Comparison of ENCODE assay signal across 1 cellular context in genomic region chr20:64040231-64041039, GRCh38.
TF ChIP-seq lines count a peak whose summit lies in the region.

No MANE protein-coding gene starts in this region.

TF ChIP-seq in HepG2, 621 proteins besides CTCF, POLR2A, EP300 and RAD21 (continued from another document and continues in another):
- no peak for TF ChIP-seq ZBTB40 (IDR thresholded peaks at IDR 0.05)
- TF ChIP-seq ZBTB40 (CRISPR knock-in tag; IDR thresholded peaks at IDR 0.05) = no peak
- peak; percentile 77 for TF ChIP-seq TAF15 (IDR thresholded peaks at IDR 0.05; ENCODE audit: low read depth, low read length, poor library complexity, severe bottlenecking)
- peak; percentile 97 for TF ChIP-seq AGO1 (IDR thresholded peaks at IDR 0.05; ENCODE audit: low read depth, low read length, poor library complexity, severe bottlenecking)
- TF ChIP-seq MED1 (CRISPR knock-in tag; IDR thresholded peaks at IDR 0.05) = 0 out of 2 replicates have a peak, but pooled peaks have one; percentile 19
- TF ChIP-seq GZF1 (CRISPR knock-in tag; IDR thresholded peaks at IDR 0.05) = no peak
- peak; percentile 40 for TF ChIP-seq ZFY (CRISPR knock-in tag; IDR thresholded peaks at IDR 0.05)
- TF ChIP-seq MBNL3 (CRISPR knock-in tag; conservative IDR thresholded peaks at IDR 0.05) = no peak
- TF ChIP-seq LCORL (IDR thresholded peaks at IDR 0.05) = no peak
- peak; percentile 10; the same call in 1 of the 2 replicates for TF ChIP-seq LCORL (CRISPR knock-in tag; IDR thresholded peaks at IDR 0.05)
- peak; percentile 70; the same call in 1 of the 2 replicates for TF ChIP-seq ZNF749 (CRISPR knock-in tag; IDR thresholded peaks at IDR 0.05; ENCODE audit: borderline replicate concordance)
- peak; percentile 15; the same call in 1 of the 2 replicates for TF ChIP-seq HIC2 (CRISPR knock-in tag; IDR thresholded peaks at IDR 0.05; ENCODE audit: low read depth)
- TF ChIP-seq HNRNPUL1 (IDR thresholded peaks at IDR 0.05; ENCODE audit: low read depth, low read length) = no peak
- no peak; the same call in 1 of the 2 replicates for TF ChIP-seq ZKSCAN8 (CRISPR knock-in tag; IDR thresholded peaks at IDR 0.05; ENCODE audit: borderline replicate concordance)
- no peak for TF ChIP-seq SYNCRIP (IDR thresholded peaks at IDR 0.05; ENCODE audit: insufficient read depth, low read depth, low read length)
- TF ChIP-seq ZNF414 (CRISPR knock-in tag; IDR thresholded peaks at IDR 0.05) = no peak; the same call in 1 of the 2 replicates
- peak; percentile 79; the same call in 1 of the 2 replicates for TF ChIP-seq RXRA (CRISPR knock-in tag; IDR thresholded peaks at IDR 0.05)
- 0 out of 2 replicates have a peak, but pooled peaks have one; percentile 3 for TF ChIP-seq ZFX (CRISPR knock-in tag; IDR thresholded peaks at IDR 0.05; ENCODE audit: low read depth)
- peak; percentile 25 for TF ChIP-seq ZNF781 (CRISPR knock-in tag; IDR thresholded peaks at IDR 0.05; ENCODE audit: borderline replicate concordance, not compliant biosample characterization)
- TF ChIP-seq ZNF788 (CRISPR knock-in tag; IDR thresholded peaks at IDR 0.05; ENCODE audit: borderline replicate concordance) = peak; percentile 46
- TF ChIP-seq ZMAT3 (CRISPR knock-in tag; conservative IDR thresholded peaks at IDR 0.05) = peak; percentile 23; the same call in 1 of the 2 replicates
- TF ChIP-seq ZNF552 (CRISPR knock-in tag; IDR thresholded peaks at IDR 0.05; ENCODE audit: borderline replicate concordance) = 0 out of 2 replicates have a peak, but pooled peaks have one; percentile 47
- TF ChIP-seq ZNF225 (CRISPR knock-in tag; IDR thresholded peaks at IDR 0.05) = 0 out of 2 replicates have a peak, but pooled peaks have one; percentile 9
- peak; percentile 33; the same call in 1 of the 2 replicates for TF ChIP-seq ZNF263 (CRISPR knock-in tag; IDR thresholded peaks at IDR 0.05)
- TF ChIP-seq MTA1 (CRISPR knock-in tag; IDR thresholded peaks at IDR 0.05; ENCODE audit: borderline replicate concordance) = no peak
- TF ChIP-seq NFATC3 (CRISPR knock-in tag; IDR thresholded peaks at IDR 0.05) = no peak
- 0 out of 2 replicates have a peak, but pooled peaks have one; percentile 24 for TF ChIP-seq KDM6A (CRISPR knock-in tag; IDR thresholded peaks at IDR 0.05; ENCODE audit: low read depth)
- TF ChIP-seq CENPT (CRISPR knock-in tag; IDR thresholded peaks at IDR 0.05; ENCODE audit: low read depth) = 0 out of 2 replicates have a peak, but pooled peaks have one; percentile 27
- TF ChIP-seq ZSCAN21 (CRISPR knock-in tag; IDR thresholded peaks at IDR 0.05; ENCODE audit: borderline replicate concordance) = peak; percentile 73; the same call in 1 of the 2 replicates
- 0 out of 2 replicates have a peak, but pooled peaks have one; percentile 83 for TF ChIP-seq ZNF160 (CRISPR knock-in tag; IDR thresholded peaks at IDR 0.05)
- 0 out of 2 replicates have a peak, but pooled peaks have one; percentile 5 for TF ChIP-seq ZNF430 (CRISPR knock-in tag; IDR thresholded peaks at IDR 0.05)
- no peak for TF ChIP-seq PRDM15 (CRISPR knock-in tag; IDR thresholded peaks at IDR 0.05)
- TF ChIP-seq ZNF609 (CRISPR knock-in tag; IDR thresholded peaks at IDR 0.05; ENCODE audit: borderline replicate concordance) = peak; percentile 61; the same call in 1 of the 2 replicates
- TF ChIP-seq HNF4G (IDR thresholded peaks at IDR 0.05; ENCODE audit: borderline replicate concordance, low read depth, low read length) = peak; percentile 68; the same call in 1 of the 2 replicates
- TF ChIP-seq HNF4G (CRISPR knock-in tag; IDR thresholded peaks at IDR 0.05; ENCODE audit: borderline replicate concordance, low read depth) = no peak; the same call in 1 of the 2 replicates
- peak; percentile 82 for TF ChIP-seq ESRRA (CRISPR knock-in tag; IDR thresholded peaks at IDR 0.05; ENCODE audit: low read depth)
- TF ChIP-seq NCOA1 (CRISPR knock-in tag; IDR thresholded peaks at IDR 0.05) = peak; percentile 74; the same call in 1 of the 2 replicates
- peak; percentile 59; the same call in 1 of the 2 replicates for TF ChIP-seq NR0B2 (CRISPR knock-in tag; IDR thresholded peaks at IDR 0.05)
- TF ChIP-seq ZNF331 (CRISPR knock-in tag; IDR thresholded peaks at IDR 0.05) = peak; percentile 97
- no peak for TF ChIP-seq ZNF629 (CRISPR knock-in tag; conservative IDR thresholded peaks at IDR 0.05)
- TF ChIP-seq ZEB1 (IDR thresholded peaks at IDR 0.05; ENCODE audit: insufficient replicate concordance, low read depth) = peak; percentile 51
